In the genomic region with DNA sequence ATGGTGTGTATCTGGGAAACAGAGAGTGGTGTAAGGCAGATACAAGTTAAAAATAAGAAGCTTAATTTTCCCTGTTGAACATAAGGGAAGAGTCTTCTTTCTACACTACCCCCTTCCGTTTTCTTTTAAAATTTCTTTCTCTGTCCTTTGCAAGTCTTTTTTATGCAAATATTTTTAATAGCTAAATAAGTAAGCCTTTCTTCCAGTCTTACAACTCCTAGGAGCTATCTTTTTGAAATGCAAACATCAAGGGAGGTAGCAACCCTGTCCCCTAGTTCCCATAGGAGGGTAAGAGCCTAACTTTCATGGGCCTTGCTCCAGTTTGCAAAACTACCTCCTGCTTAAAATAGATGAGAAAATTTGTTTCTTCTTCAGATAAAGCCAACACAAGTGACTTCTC, we compare ENCODE assay signal across 17 cellular contexts.
A peak's percentile ranks its signal among the peaks of the same experiment; 100 is the strongest.
DNase-seq lines count a peak whose midpoint lies in the region; ATAC-seq and TF ChIP-seq lines count a peak whose summit lies in the region.
"Had no signal": no experiment of that assay in that cellular context is flagged by ENCODE, and none has a peak within 500 bp of the region (broad histone marks: within the 10 kb centered on the region; RNA-seq: fewer than 3 reads in every experiment).

No MANE protein-coding gene starts in this region.

- no peak overlapping the region for H3K4me3 ChIP-seq in Caco-2 (ENCODE audit: low read depth, low read length)
- H3K4me3 ChIP-seq in HUES6 (ENCODE audit: low read depth, low read length), result peak overlapping the region; percentile 33; the same call in 1 of the 2 replicates
- no peak overlapping the region for H3K4me3 ChIP-seq in hepatocyte
- H3K4me3 ChIP-seq in liver (ENCODE audit: low read depth in 1 of 3, low read length in 3 of 3), result no peak overlapping the region
- H3K4me3 ChIP-seq: BLaER1, GM23248 had no signal

- H3K4me2 ChIP-seq in hepatocyte, result no peak overlapping the region
- H3K4me2 ChIP-seq: BLaER1 had no signal

- no peak for TF ChIP-seq RAD21 in liver (IDR thresholded peaks at IDR 0.05)

- peak overlapping the region; percentile 85 for H3K27ac Mint-ChIP-seq in Caco-2 (ENCODE audit: unreplicated experiment)
- H3K27ac Mint-ChIP-seq: CD14-positive monocyte; CD4-positive, alpha-beta memory T cell; HFFc6 had no signal

- ATAC-seq in GM18519 (IDR thresholded peaks at IDR 0.05; ENCODE audit: low FRiP score, unreplicated experiment), result no peak
- ATAC-seq: HCT116 had no signal

- 75% methylated on average over 1 of the region's 1 CpG for WGBS in hepatocyte (ENCODE audit: low lambda C conversion rate, missing lambda C conversion rate)
- 88% methylated on average over 1 of the region's 1 CpG for WGBS in liver

- H3K9me3 Mint-ChIP-seq in Caco-2 (ENCODE audit: unreplicated experiment), result peaks cover 9% of the 10 kb centered on the region
- H3K9me3 Mint-ChIP-seq: CD4-positive, alpha-beta memory T cell had no signal

- no peak for DNase-seq in Caco-2
- DNase-seq in hepatocyte (ENCODE audit: low spot score), result no peak
- no peak for DNase-seq in posterior cingulate gyrus
- DNase-seq in NOMO-1 (lab: John Stamatoyannopoulos, UW; ENCODE audit: unreplicated experiment in 2 of 2), result no peak
- DNase-seq: 8988T; Calu3; CD4-positive, alpha-beta memory T cell; DMS79 treated with DMSO at 0.1 percent for 48 hours; GF-D8; GM23248; HFFc6 had no signal

- H3K27me3 Mint-ChIP-seq in Caco-2 (ENCODE audit: insufficient read depth, unreplicated experiment), result no peaks in the 10 kb centered on the region
- H3K27me3 Mint-ChIP-seq: CD4-positive, alpha-beta memory T cell had no signal

- H4K20me1 ChIP-seq in hepatocyte (ENCODE audit: insufficient read depth, poor library complexity, severe bottlenecking), result no peaks in the 10 kb centered on the region
- H4K20me1 ChIP-seq: BLaER1 had no signal

- H3K27me3 ChIP-seq in Caco-2 (replicated peaks; ENCODE audit: control insufficient read depth, insufficient read depth, low read length), result no peaks in the 10 kb centered on the region
- H3K27me3 ChIP-seq in HUES6 (ENCODE audit: control insufficient read depth, insufficient read depth, low read length), result peaks cover 91% of the 10 kb centered on the region
- H3K27me3 ChIP-seq in hepatocyte, result no peaks in the 10 kb centered on the region
- H3K27me3 ChIP-seq in liver (ENCODE audit: control insufficient read depth in 4 of 4, insufficient read depth in 4 of 4, low read length in 3 of 4), result no peaks in the 10 kb centered on the region

- H3K4me1 ChIP-seq in Caco-2 (peaks cover 49% of the 10 kb centered on the region), HUES6 (ENCODE audit: control insufficient read depth, insufficient read depth, low read length) (peaks cover 29% of the 10 kb centered on the region), hepatocyte (ENCODE audit: insufficient read depth) (no peaks in the 10 kb centered on the region), liver (ENCODE audit: control insufficient read depth in 4 of 4, insufficient read depth in 4 of 4, low read length in 3 of 4) (peaks cover 7 to 25% (median 19%) of the 10 kb centered on the region in 4 donors)
- H3K4me1 ChIP-seq: BLaER1 had no signal

- intact Hi-C loops in Caco-2 (cut with micrococcal nuclease; ENCODE audit: unreplicated experiment) (no loop called here), posterior cingulate gyrus (cut with DNase I) (no loop called here)

- peak overlapping the region; percentile 8 for H3K4me3 Mint-ChIP-seq in Caco-2 (ENCODE audit: unreplicated experiment)
- H3K4me3 Mint-ChIP-seq: CD14-positive monocyte; CD4-positive, alpha-beta memory T cell; HFFc6 had no signal

- no peaks in the 10 kb centered on the region for H3K9me2 ChIP-seq in hepatocyte (replicated peaks; ENCODE audit: insufficient read depth)

- CTCF ChIA-PET in Caco-2 (lab: Charles Lee), result no interaction called here

- H3K79me2 ChIP-seq in hepatocyte, result no peaks in the 10 kb centered on the region

- H3K27ac ChIP-seq in HUES6 (ENCODE audit: low read depth, low read length) (no peak overlapping the region), hepatocyte (peak overlapping the region; percentile 28), liver (ENCODE audit: low read depth in 1 of 2, low read length in 2 of 2) (peak overlapping the region; percentile 37 to 42)
- H3K27ac ChIP-seq: BLaER1, GM23248 had no signal

- no peaks in the 10 kb centered on the region for H3K9me3 ChIP-seq in Caco-2
- H3K9me3 ChIP-seq in HUES6 (ENCODE audit: control insufficient read depth, insufficient read depth, low read depth, low read length), result no peaks in the 10 kb centered on the region
- H3K9me3 ChIP-seq in hepatocyte (ENCODE audit: low read depth), result no peaks in the 10 kb centered on the region
- H3K9me3 ChIP-seq in liver (ENCODE audit: control insufficient read depth in 4 of 4, low read length in 3 of 4), result no peaks in the 10 kb centered on the region
- H3K9me3 ChIP-seq: BLaER1 had no signal

- H3K4me1 Mint-ChIP-seq in Caco-2 (ENCODE audit: low read depth, unreplicated experiment), result peaks cover 34% of the 10 kb centered on the region
- H3K4me1 Mint-ChIP-seq: CD14-positive monocyte had no signal

- no peak overlapping the region for H2AFZ ChIP-seq in hepatocyte
- H2AFZ ChIP-seq: GM23248 had no signal

- H3K36me3 Mint-ChIP-seq in Caco-2 (ENCODE audit: insufficient read depth, unreplicated experiment), result peaks cover 11% of the 10 kb centered on the region
- H3K36me3 Mint-ChIP-seq: CD14-positive monocyte had no signal

- H3K36me3 ChIP-seq in Caco-2 (ENCODE audit: control insufficient read depth, insufficient read depth, low read length) (no peaks in the 10 kb centered on the region), HUES6 (ENCODE audit: control insufficient read depth, insufficient read depth, low read length) (no peaks in the 10 kb centered on the region), hepatocyte (replicated peaks; ENCODE audit: insufficient read depth, low read depth) (no peaks in the 10 kb centered on the region), liver (ENCODE audit: control insufficient read depth in 4 of 4, insufficient read depth in 3 of 4, low read depth in 1 of 4, low read length in 3 of 4) (no peaks in the 10 kb centered on the region)
- H3K36me3 ChIP-seq: BLaER1 had no signal

- TF ChIP-seq CTCF in Caco-2 (IDR thresholded peaks at IDR 0.05; ENCODE audit: insufficient read depth in 1 of 2, low read depth in 1 of 2, low read length in 1 of 2, severe bottlenecking in 1 of 2, unreplicated experiment in 1 of 2), result no peak
- TF ChIP-seq CTCF in hepatocyte (IDR thresholded peaks at IDR 0.05; ENCODE audit: poor library complexity), result no peak
- no peak for TF ChIP-seq CTCF in liver (IDR thresholded peaks at IDR 0.05; ENCODE audit: low read depth, low read length, missing input control)

- no TSS peak for BruUV-seq in Caco-2 (replicated peaks; lab: Mats Ljungman, UMichigan)

- POLR2A ChIA-PET in Caco-2 (lab: Charles Lee), result no interaction called here

- no peak overlapping the region for H3K9ac ChIP-seq in HUES6 (ENCODE audit: low read length)
- no peak overlapping the region for H3K9ac ChIP-seq in liver (ENCODE audit: low read depth in 1 of 2, low read length in 2 of 2)
- H3K9ac ChIP-seq: BLaER1, GM23248 had no signal

TF ChIP-seq in liver, 16 proteins besides CTCF, POLR2A, EP300 and RAD21 (continues in another document):
- TF ChIP-seq JUND (IDR thresholded peaks at IDR 0.05) (no peak), EGR1 (IDR thresholded peaks at IDR 0.05; ENCODE audit: low read depth in 2 of 2) (no peak), SP1 (IDR thresholded peaks at IDR 0.05) (no peak), FOXA1 (IDR thresholded peaks at IDR 0.05) (no peak), GABPA (IDR thresholded peaks at IDR 0.05 in 1 of 2, conservative IDR thresholded peaks at IDR 0.05 in 1 of 2) (no peak), HNF4G (IDR thresholded peaks at IDR 0.05) (no peak), NR2F2 (IDR thresholded peaks at IDR 0.05) (no peak)
- TF ChIP-seq, protein P1, sequence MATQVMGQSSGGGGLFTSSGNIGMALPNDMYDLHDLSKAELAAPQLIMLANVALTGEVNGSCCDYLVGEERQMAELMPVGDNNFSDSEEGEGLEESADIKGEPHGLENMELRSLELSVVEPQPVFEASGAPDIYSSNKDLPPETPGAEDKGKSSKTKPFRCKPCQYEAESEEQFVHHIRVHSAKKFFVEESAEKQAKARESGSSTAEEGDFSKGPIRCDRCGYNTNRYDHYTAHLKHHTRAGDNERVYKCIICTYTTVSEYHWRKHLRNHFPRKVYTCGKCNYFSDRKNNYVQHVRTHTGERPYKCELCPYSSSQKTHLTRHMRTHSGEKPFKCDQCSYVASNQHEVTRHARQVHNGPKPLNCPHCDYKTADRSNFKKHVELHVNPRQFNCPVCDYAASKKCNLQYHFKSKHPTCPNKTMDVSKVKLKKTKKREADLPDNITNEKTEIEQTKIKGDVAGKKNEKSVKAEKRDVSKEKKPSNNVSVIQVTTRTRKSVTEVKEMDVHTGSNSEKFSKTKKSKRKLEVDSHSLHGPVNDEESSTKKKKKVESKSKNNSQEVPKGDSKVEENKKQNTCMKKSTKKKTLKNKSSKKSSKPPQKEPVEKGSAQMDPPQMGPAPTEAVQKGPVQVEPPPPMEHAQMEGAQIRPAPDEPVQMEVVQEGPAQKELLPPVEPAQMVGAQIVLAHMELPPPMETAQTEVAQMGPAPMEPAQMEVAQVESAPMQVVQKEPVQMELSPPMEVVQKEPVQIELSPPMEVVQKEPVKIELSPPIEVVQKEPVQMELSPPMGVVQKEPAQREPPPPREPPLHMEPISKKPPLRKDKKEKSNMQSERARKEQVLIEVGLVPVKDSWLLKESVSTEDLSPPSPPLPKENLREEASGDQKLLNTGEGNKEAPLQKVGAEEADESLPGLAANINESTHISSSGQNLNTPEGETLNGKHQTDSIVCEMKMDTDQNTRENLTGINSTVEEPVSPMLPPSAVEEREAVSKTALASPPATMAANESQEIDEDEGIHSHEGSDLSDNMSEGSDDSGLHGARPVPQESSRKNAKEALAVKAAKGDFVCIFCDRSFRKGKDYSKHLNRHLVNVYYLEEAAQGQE (IDR thresholded peaks at IDR 0.05), result no peak
- TF ChIP-seq, protein P2, sequence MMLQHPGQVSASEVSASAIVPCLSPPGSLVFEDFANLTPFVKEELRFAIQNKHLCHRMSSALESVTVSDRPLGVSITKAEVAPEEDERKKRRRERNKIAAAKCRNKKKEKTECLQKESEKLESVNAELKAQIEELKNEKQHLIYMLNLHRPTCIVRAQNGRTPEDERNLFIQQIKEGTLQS (IDR thresholded peaks at IDR 0.05), result no peak
- TF ChIP-seq, protein P3, sequence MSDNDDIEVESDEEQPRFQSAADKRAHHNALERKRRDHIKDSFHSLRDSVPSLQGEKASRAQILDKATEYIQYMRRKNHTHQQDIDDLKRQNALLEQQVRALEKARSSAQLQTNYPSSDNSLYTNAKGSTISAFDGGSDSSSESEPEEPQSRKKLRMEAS (IDR thresholded peaks at IDR 0.05), result no peak
